1 cellular context compared by ENCODE assay signal in the genomic region with DNA sequence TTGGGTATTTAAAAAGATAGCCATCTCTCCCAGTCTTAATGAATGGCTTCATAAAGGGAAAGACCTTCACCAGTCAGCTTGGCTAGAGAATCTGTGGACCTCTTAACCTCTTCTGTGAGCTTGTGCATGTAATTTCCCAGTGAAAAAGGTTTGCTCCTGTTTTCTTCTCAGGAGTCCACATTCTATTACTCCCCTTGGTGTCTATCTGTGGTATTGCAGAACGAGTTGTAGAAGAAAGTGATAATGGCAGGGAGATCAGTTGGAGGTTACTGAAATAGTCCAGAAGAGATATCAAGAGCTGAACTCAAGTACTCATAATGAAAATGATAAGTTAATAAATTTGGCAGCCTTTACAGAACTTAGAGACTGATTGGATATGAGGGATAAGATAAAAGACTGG.
TF ChIP-seq lines count a peak whose summit lies in the region.

No MANE protein-coding gene starts in this region.

TF ChIP-seq in GM23338, 12 proteins besides CTCF, POLR2A, EP300 and RAD21 (continued from another document):
- TF ChIP-seq, protein P1, sequence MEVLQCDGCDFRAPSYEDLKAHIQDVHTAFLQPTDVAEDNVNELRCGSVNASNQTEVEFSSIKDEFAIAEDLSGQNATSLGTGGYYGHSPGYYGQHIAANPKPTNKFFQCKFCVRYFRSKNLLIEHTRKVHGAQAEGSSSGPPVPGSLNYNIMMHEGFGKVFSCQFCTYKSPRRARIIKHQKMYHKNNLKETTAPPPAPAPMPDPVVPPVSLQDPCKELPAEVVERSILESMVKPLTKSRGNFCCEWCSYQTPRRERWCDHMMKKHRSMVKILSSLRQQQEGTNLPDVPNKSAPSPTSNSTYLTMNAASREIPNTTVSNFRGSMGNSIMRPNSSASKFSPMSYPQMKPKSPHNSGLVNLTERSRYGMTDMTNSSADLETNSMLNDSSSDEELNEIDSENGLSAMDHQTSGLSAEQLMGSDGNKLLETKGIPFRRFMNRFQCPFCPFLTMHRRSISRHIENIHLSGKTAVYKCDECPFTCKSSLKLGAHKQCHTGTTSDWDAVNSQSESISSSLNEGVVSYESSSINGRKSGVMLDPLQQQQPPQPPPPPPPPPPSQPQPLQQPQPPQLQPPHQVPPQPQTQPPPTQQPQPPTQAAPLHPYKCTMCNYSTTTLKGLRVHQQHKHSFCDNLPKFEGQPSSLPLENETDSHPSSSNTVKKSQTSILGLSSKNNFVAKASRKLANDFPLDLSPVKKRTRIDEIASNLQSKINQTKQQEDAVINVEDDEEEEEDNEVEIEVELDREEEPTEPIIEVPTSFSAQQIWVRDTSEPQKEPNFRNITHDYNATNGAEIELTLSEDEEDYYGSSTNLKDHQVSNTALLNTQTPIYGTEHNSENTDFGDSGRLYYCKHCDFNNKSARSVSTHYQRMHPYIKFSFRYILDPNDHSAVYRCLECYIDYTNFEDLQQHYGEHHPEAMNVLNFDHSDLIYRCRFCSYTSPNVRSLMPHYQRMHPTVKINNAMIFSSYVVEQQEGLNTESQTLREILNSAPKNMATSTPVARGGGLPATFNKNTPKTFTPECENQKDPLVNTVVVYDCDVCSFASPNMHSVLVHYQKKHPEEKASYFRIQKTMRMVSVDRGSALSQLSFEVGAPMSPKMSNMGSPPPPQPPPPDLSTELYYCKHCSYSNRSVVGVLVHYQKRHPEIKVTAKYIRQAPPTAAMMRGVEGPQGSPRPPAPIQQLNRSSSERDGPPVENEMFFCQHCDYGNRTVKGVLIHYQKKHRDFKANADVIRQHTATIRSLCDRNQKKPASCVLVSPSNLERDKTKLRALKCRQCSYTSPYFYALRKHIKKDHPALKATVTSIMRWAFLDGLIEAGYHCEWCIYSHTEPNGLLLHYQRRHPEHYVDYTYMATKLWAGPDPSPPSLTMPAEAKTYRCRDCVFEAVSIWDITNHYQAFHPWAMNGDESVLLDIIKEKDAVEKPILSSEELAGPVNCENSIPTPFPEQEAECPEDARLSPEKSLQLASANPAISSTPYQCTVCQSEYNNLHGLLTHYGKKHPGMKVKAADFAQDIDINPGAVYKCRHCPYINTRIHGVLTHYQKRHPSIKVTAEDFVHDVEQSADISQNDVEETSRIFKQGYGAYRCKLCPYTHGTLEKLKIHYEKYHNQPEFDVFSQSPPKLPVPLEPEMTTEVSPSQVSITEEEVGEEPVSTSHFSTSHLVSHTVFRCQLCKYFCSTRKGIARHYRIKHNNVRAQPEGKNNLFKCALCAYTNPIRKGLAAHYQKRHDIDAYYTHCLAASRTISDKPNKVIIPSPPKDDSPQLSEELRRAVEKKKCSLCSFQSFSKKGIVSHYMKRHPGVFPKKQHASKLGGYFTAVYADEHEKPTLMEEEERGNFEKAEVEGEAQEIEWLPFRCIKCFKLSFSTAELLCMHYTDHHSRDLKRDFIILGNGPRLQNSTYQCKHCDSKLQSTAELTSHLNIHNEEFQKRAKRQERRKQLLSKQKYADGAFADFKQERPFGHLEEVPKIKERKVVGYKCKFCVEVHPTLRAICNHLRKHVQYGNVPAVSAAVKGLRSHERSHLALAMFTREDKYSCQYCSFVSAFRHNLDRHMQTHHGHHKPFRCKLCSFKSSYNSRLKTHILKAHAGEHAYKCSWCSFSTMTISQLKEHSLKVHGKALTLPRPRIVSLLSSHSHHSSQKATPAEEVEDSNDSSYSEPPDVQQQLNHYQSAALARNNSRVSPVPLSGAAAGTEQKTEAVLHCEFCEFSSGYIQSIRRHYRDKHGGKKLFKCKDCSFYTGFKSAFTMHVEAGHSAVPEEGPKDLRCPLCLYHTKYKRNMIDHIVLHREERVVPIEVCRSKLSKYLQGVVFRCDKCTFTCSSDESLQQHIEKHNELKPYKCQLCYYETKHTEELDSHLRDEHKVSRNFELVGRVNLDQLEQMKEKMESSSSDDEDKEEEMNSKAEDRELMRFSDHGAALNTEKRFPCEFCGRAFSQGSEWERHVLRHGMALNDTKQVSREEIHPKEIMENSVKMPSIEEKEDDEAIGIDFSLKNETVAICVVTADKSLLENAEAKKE (CRISPR knock-in tag; IDR thresholded peaks at IDR 0.05) = no peak
- TF ChIP-seq STAT1 (IDR thresholded peaks at IDR 0.05; ENCODE audit: unreplicated experiment) (no peak), REST (IDR thresholded peaks at IDR 0.05; ENCODE audit: unreplicated experiment) (no peak)
